Comparison of ENCODE assay signal across 8 cellular contexts in the genomic region with DNA sequence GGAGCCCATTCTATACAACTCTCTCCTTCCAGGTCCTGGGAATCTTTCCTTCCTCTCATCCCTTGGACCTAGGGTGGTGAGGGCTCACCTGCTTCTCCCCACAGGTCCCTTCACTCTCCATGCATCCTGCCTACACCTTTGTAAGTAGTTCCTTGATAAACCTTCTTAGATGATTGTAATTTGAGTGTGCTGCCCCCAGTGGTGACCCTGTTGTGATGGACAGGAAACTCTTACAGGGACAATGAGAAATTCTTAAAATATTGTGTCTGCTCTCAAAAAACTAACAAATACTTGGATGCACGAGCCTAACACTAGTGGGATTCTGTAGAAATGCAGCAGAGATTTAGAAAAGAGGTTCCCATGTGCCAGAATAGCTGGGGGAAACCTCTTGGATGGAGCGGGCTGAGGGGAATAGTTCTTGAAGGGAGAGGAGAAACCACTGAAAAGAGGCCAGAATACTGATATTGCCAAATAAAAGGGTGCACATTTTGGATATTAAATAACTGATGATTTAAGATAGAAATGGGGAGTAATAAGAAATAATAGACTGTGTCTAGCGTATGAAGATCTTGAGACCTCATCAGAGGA. TPM values are rescaled to one million over a fixed set of nuclear protein-coding genes. Genes with fewer than 3 reads are reported as not detected.
DNase-seq lines count a peak whose midpoint lies in the region; ATAC-seq and TF ChIP-seq lines count a peak whose summit lies in the region.

No MANE protein-coding gene starts in this region.

- no peaks in the 10 kb centered on the region for H4K20me1 ChIP-seq in IMR-90 (ENCODE audit: insufficient read depth, low read length)

- no peak overlapping the region for H3K4me3 Mint-ChIP-seq in naive thymus-derived CD4-positive, alpha-beta T cell

- no peak overlapping the region for H2AFZ ChIP-seq in IMR-90 (replicated peaks; ENCODE audit: low read length, poor library complexity)

- BruUV-seq in IMR-90 (replicated peaks; lab: Mats Ljungman, UMichigan), result no TSS peak

- H3K79me1 ChIP-seq in IMR-90 (ENCODE audit: low read depth in 1 of 2, low read length in 2 of 2), result peaks cover 0 to 3% of the 10 kb centered on the region in 2 experiments; a peak in 2 of 4 replicates

- dilution Hi-C loops in IMR-90 (cut with HindIII; ENCODE audit: low sequenced_read_pairs, unreplicated experiment), result no loop called here

- H3K27me3 Mint-ChIP-seq in naive thymus-derived CD4-positive, alpha-beta T cell, result peaks cover 0 to 12% (median 0%) of the 10 kb centered on the region in 5 donors

- no peak overlapping the region for H3K14ac ChIP-seq in IMR-90 (replicated peaks; ENCODE audit: low read depth, low read length)

- intact Hi-C loops in IMR-90 (cut with micrococcal nuclease), result loop anchor here (10.0 kb wide), 2 partner anchors 335 to 365 kb away; no protein-coding TSS in a partner anchor
- intact Hi-C loops in naive thymus-derived CD4-positive, alpha-beta T cell (cut with micrococcal nuclease), result no loop called here

- H3K18ac ChIP-seq in IMR-90 (ENCODE audit: low read depth, low read length), result no peak overlapping the region

- no peak overlapping the region for H3K27ac Mint-ChIP-seq in naive thymus-derived CD4-positive, alpha-beta T cell

- peaks cover 3 to 11% (median 9%) of the 10 kb centered on the region in 7 donors for H3K4me1 Mint-ChIP-seq in naive thymus-derived CD4-positive, alpha-beta T cell

- H3K9me3 ChIP-seq in IMR-90 (ENCODE audit: control insufficient read depth, insufficient read depth, low read length), result no peaks in the 10 kb centered on the region
- no peaks in the 10 kb centered on the region for H3K9me3 ChIP-seq in naive thymus-derived CD4-positive, alpha-beta T cell (ENCODE audit: control insufficient read depth in 2 of 3, low read length in 3 of 3)

- no peak overlapping the region for H2BK5ac ChIP-seq in IMR-90 (ENCODE audit: low read depth, low read length, poor library complexity, severe bottlenecking)

- no peak for TF ChIP-seq RAD21 in IMR-90 (IDR thresholded peaks at IDR 0.05; ENCODE audit: low read length)

- CTCF ChIA-PET in IMR-90 (lab: Yijun Ruan, JAX), result no interaction called here
- CTCF ChIA-PET in naive thymus-derived CD4-positive, alpha-beta T cell (lab: Charles Lee), result interaction anchor here (0.8 to 1.6 kb wide), 5 partner anchors 9 to 95 kb away, joined by 3 to 4 read pairs (median 4); no protein-coding TSS in a partner anchor

- H3K56ac ChIP-seq in IMR-90 (ENCODE audit: extremely low read depth, insufficient read depth, low read length), result no peak overlapping the region

- H3K4me2 ChIP-seq in IMR-90 (ENCODE audit: low read depth, low read length), result no peak overlapping the region

- peak; percentile 46 for ATAC-seq in GM18498 (IDR thresholded peaks at IDR 0.05; ENCODE audit: unreplicated experiment)
- no peak; the same call in 1 of the 2 replicates for ATAC-seq in IMR-90 (ENCODE audit: low read depth)
- ATAC-seq in naive thymus-derived CD4-positive, alpha-beta T cell, result peak; percentile 63

- H3K27ac ChIP-seq in IMR-90 (ENCODE audit: insufficient read depth, low read length), result no peak overlapping the region
- H3K27ac ChIP-seq in naive thymus-derived CD4-positive, alpha-beta T cell (ENCODE audit: low read depth, low read length), result no peak overlapping the region

- no peaks in the 10 kb centered on the region for H3K4me1 ChIP-seq in IMR-90 (ENCODE audit: control insufficient read depth, insufficient read depth, low read length)
- H3K4me1 ChIP-seq in naive thymus-derived CD4-positive, alpha-beta T cell (ENCODE audit: control insufficient read depth in 2 of 2, insufficient read depth in 2 of 2, low read length in 2 of 2), result no peaks in the 10 kb centered on the region

- H2AK9ac ChIP-seq in IMR-90 (replicated peaks; ENCODE audit: low read depth, low read length, poor library complexity), result no peak overlapping the region

- H3K23ac ChIP-seq in IMR-90 (ENCODE audit: low read depth, low read length), result no peak overlapping the region

- in situ Hi-C loops in IMR-90 (cut with MboI; ENCODE audit: low sequenced_read_pairs), result no loop called here

- H2AK5ac ChIP-seq in IMR-90 (ENCODE audit: low read depth, low read length), result no peak overlapping the region

- no peaks in the 10 kb centered on the region; the same call in none of the 2 replicates for H3K36me3 ChIP-seq in IMR-90 (ENCODE audit: control insufficient read depth, insufficient read depth, low read length)
- H3K36me3 ChIP-seq in naive thymus-derived CD4-positive, alpha-beta T cell (ENCODE audit: control insufficient read depth in 2 of 3, insufficient read depth in 3 of 3, low read length in 3 of 3), result no peaks in the 10 kb centered on the region

- peaks cover 0 to 11% (median 0%) of the 10 kb centered on the region in 5 donors for H3K36me3 Mint-ChIP-seq in naive thymus-derived CD4-positive, alpha-beta T cell

- H4K8ac ChIP-seq in IMR-90 (ENCODE audit: low read depth in 2 of 2, low read length in 2 of 2), result no peak overlapping the region

- DNase-seq in IMR-90, result no peak
- DNase-seq in activated naive CD4-positive, alpha-beta T cell treated with Interleukin-2 at 50 U/mL for 16 hours, result peak; percentile 34
- DNase-seq in naive thymus-derived CD4-positive, alpha-beta T cell, result peak in 4 of 9 donors; percentile 20 to 26 (median 24)
- DNase-seq in C1 segment of cervical spinal cord (lab: John Stamatoyannopoulos, UW), result no peak
- no peak for DNase-seq in NCI-H187 (lab: John Stamatoyannopoulos, UW)
- DNase-seq in DMS114 treated with DMSO at 0.1 percent for 48 hours (lab: John Stamatoyannopoulos, UW; ENCODE audit: unreplicated experiment), result no peak
- no peak for DNase-seq in AG08395 (ENCODE audit: low spot score)

- no peaks in the 10 kb centered on the region; the same call in 1 of the 2 replicates for H3K27me3 ChIP-seq in IMR-90 (ENCODE audit: control insufficient read depth, insufficient read depth, low read length)
- H3K27me3 ChIP-seq in naive thymus-derived CD4-positive, alpha-beta T cell (ENCODE audit: control insufficient read depth in 2 of 2, insufficient read depth in 2 of 2, low read length in 2 of 2), result no peaks in the 10 kb centered on the region

- H4K91ac ChIP-seq in IMR-90 (ENCODE audit: insufficient read depth, low read depth, low read length), result no peak overlapping the region

- no peak overlapping the region for H3K4me3 ChIP-seq in IMR-90 (ENCODE audit: insufficient read depth, low read depth, low read length)
- H3K4me3 ChIP-seq in naive thymus-derived CD4-positive, alpha-beta T cell (ENCODE audit: low read length), result no peak overlapping the region

- H3K9me1 ChIP-seq in IMR-90 (ENCODE audit: insufficient read depth, low read length), result no peaks in the 10 kb centered on the region; the same call in 1 of the 2 replicates

- H2BK20ac ChIP-seq in IMR-90 (ENCODE audit: low read depth, low read length), result no peak overlapping the region

- no peak overlapping the region for H3K9ac ChIP-seq in IMR-90 (ENCODE audit: low read depth, low read length)

- H3K9me3 Mint-ChIP-seq in naive thymus-derived CD4-positive, alpha-beta T cell, result peaks cover 0 to 2% (median 0%) of the 10 kb centered on the region in 11 donors

- 100% methylated on average over 1 of the region's 3 CpGs; no CpG with 5 or more reads in 1 of the 2 experiments for WGBS in IMR-90 (ENCODE audit: extremely low coverage in 2 of 2, insufficient read length in 1 of 2), 2 experiments

- no peak for TF ChIP-seq POLR2A in IMR-90 (IDR thresholded peaks at IDR 0.05; ENCODE audit: low read depth, low read length)

- no peak overlapping the region for H4K5ac ChIP-seq in IMR-90 (ENCODE audit: low read depth, low read length)

- no peak overlapping the region for H2BK15ac ChIP-seq in IMR-90 (ENCODE audit: low read depth, low read length)

- POLR2A ChIA-PET in IMR-90 (lab: Charles Lee; ENCODE audit: unreplicated experiment), result no interaction called here
- POLR2A ChIA-PET in naive thymus-derived CD4-positive, alpha-beta T cell (lab: Charles Lee), result interaction anchor here (1.2 kb wide), 1 partner anchor 10 kb away, joined by 3 read pairs; no protein-coding TSS in a partner anchor

- no peak overlapping the region for H3K4ac ChIP-seq in IMR-90 (ENCODE audit: low read depth, low read length)

- H2BK120ac ChIP-seq in IMR-90 (ENCODE audit: low read depth, low read length), result no peak overlapping the region

- peak; percentile 29; the same call in 1 of the 2 replicates for TF ChIP-seq CTCF in IMR-90 (conservative IDR thresholded peaks at IDR 0.05; ENCODE audit: low read depth, low read length)

TF ChIP-seq in IMR-90, 13 proteins besides CTCF, POLR2A, EP300 and RAD21:
- TF ChIP-seq ELK1 (IDR thresholded peaks at IDR 0.05; ENCODE audit: borderline replicate concordance, low read depth, low read length), result no peak

RNA-seq across cellular contexts. Expression of gene PAXIP1, which starts 6.7 kb away (rescaled TPM):
- total RNA-seq in IMR-90 (2012; rRNA removed), result 7.3 and 7.5 TPM in 2 replicates
- 8.7 and 9.4 TPM in 2 replicates for polyA plus RNA-seq in IMR-90 (2012; rRNA removed)
- 5.3 and 5.4 TPM in 2 replicates for polyA plus RNA-seq in IMR-90 (2012; cell fraction: cytosol; rRNA removed)
- 22.4 and 24.0 TPM in 2 replicates for polyA plus RNA-seq in IMR-90 (2012; cell fraction: nucleus; rRNA removed; ENCODE audit: low replicate concordance)
- total RNA-seq in naive thymus-derived CD4-positive, alpha-beta T cell, result 10 to 100 TPM in 3 of 5 experiments, 1 to 10 TPM in 2; 9.1 to 29.7 (median 13.0) TPM
- 1 to 10 TPM; 1.1 to 3.3 TPM for polyA plus RNA-seq in naive thymus-derived CD4-positive, alpha-beta T cell
